Comparison of ENCODE assay signal across 17 cellular contexts in the genomic region with DNA sequence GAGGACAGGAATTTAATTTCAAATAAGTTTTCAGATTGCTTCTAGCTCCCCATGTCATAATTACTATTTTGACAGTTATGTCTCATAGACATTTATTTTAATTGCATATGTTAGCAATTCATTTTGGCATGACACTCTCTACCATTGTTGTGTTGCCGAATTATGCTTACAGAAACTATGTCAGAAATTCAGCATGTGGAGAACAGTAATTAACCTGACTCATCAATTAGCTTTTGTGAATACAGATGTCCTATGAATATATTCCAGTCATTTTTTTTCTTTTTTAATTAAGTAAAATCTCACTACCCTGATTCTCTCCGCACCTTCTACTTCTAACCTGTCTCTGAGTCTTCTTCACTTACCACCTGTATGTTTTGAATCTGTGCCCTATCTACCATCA.
"Had no signal": no experiment of that assay in that cellular context is flagged by ENCODE, and none has a peak within 500 bp of the region (broad histone marks: within the 10 kb centered on the region; RNA-seq: fewer than 3 reads in every experiment).

No MANE protein-coding gene starts in this region.

- DNase-seq: Kasumi-1; NCI-H1092; NCI-H1694; NCI-H187 treated with DMSO at 0.1 percent for 48 hours; NCI-H2171 treated with DMSO at 0.1 percent for 48 hours; NCI-H345; NCI-H446 treated with DMSO at 0.1 percent for 48 hours; NCI-H526; NK-92 treated with Interleukin-12 subunit alpha and Interleukin-12 subunit beta, amount 100 ng/mL, for 24 hours; PC-3; SK-N-SH; SW 1271; T-cell had no signal

- H3K27ac ChIP-seq: HL-60, KMS-11, RWPE1 had no signal

- H3K4me2 ChIP-seq: KMS-11, SK-N-SH had no signal

- ATAC-seq: Panc1, PC-3, T-cell had no signal

- H3K9ac ChIP-seq: KMS-11, SK-N-SH had no signal

- H3K9me3 ChIP-seq: SK-N-SH had no signal
